In the genomic region with DNA sequence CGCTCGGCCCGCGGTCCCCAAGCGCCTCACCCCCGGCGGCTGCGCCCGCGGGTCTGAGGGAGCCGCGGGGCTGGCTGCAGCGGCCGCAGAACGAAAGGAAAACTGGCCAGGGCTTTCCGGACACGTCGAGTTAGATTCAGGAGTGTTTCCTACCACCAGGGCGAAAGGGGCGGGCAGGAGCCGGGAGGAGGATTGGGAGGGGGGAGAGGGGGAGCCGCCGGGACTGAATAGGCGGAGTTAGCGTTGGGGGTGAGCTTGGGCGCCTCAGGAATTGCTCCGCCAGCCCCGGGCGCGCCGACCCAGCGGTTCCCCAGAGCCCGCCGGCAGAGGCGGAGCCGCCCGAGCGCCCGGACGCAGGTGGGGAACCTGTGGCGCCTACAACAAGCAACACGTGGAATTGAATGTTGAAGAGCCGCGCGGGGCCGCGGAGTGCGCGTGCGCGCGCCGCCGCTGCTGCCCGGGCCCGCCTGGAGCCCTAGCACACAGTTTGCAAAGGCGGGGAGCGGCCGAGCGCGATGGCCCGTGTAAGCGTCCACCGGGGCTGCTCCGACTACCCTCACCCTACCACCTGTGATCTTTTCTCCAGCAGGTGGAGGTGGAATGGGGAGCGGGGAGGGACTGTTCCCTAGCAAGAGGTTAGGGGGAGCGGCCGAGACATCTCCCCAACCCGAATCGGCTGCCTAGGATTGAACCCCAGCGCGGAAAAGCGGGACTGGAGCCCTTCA, we compare ENCODE assay signal across 1 cellular context.
TF ChIP-seq lines count a peak whose summit lies in the region.

A gene (minus strand): TSS at position 104 of the 725 bp plus-strand sequence. CDS start 123 bp downstream, outside the sequence.

TF ChIP-seq in HepG2, 621 proteins besides CTCF, POLR2A, EP300 and RAD21 (continued from another document and continues in another):
- TF ChIP-seq, protein P1, sequence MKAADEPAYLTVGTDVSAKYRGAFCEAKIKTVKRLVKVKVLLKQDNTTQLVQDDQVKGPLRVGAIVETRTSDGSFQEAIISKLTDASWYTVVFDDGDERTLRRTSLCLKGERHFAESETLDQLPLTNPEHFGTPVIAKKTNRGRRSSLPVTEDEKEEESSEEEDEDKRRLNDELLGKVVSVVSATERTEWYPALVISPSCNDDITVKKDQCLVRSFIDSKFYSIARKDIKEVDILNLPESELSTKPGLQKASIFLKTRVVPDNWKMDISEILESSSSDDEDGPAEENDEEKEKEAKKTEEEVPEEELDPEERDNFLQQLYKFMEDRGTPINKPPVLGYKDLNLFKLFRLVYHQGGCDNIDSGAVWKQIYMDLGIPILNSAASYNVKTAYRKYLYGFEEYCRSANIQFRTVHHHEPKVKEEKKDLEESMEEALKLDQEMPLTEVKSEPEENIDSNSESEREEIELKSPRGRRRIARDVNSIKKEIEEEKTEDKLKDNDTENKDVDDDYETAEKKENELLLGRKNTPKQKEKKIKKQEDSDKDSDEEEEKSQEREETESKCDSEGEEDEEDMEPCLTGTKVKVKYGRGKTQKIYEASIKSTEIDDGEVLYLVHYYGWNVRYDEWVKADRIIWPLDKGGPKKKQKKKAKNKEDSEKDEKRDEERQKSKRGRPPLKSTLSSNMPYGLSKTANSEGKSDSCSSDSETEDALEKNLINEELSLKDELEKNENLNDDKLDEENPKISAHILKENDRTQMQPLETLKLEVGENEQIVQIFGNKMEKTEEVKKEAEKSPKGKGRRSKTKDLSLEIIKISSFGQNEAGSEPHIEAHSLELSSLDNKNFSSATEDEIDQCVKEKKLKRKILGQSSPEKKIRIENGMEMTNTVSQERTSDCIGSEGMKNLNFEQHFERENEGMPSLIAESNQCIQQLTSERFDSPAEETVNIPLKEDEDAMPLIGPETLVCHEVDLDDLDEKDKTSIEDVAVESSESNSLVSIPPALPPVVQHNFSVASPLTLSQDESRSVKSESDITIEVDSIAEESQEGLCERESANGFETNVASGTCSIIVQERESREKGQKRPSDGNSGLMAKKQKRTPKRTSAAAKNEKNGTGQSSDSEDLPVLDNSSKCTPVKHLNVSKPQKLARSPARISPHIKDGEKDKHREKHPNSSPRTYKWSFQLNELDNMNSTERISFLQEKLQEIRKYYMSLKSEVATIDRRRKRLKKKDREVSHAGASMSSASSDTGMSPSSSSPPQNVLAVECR (CRISPR knock-in tag; IDR thresholded peaks at IDR 0.05; ENCODE audit: borderline replicate concordance): no peak
- TF ChIP-seq SAFB2 (CRISPR knock-in tag; IDR thresholded peaks at IDR 0.05; ENCODE audit: borderline replicate concordance, low read depth) (no peak), ZNF589 (CRISPR knock-in tag; conservative IDR thresholded peaks at IDR 0.05) (0 out of 2 replicates have a peak, but pooled peaks have one; percentile 17), MEF2D (CRISPR knock-in tag; IDR thresholded peaks at IDR 0.05) (no peak; the same call in 1 of the 2 replicates), ZNF205 (CRISPR knock-in tag; IDR thresholded peaks at IDR 0.05) (peak; percentile 12; the same call in 1 of the 2 replicates), ZNF12 (CRISPR knock-in tag; IDR thresholded peaks at IDR 0.05) (no peak; the same call in 1 of the 2 replicates), MLLT10 (CRISPR knock-in tag; IDR thresholded peaks at IDR 0.05) (no peak), ZFP90 (CRISPR knock-in tag; IDR thresholded peaks at IDR 0.05; ENCODE audit: borderline replicate concordance) (peak; percentile 73; the same call in 1 of the 2 replicates), CBX2 (IDR thresholded peaks at IDR 0.05; ENCODE audit: low read depth, low read length) (no peak), CBX2 (CRISPR knock-in tag; IDR thresholded peaks at IDR 0.05; ENCODE audit: low read depth) (no peak), HOXD1 (CRISPR knock-in tag; IDR thresholded peaks at IDR 0.05) (no peak), GATA4 (IDR thresholded peaks at IDR 0.05; ENCODE audit: borderline replicate concordance, low read depth) (no peak), HDAC2 (CRISPR knock-in tag; IDR thresholded peaks at IDR 0.05) (no peak; the same call in 1 of the 2 replicates), EEA1 (CRISPR knock-in tag; IDR thresholded peaks at IDR 0.05; ENCODE audit: borderline replicate concordance) (no peak), FOSL1 (CRISPR knock-in tag; IDR thresholded peaks at IDR 0.05; ENCODE audit: borderline replicate concordance) (no peak), DNMT1 (CRISPR knock-in tag; IDR thresholded peaks at IDR 0.05) (no peak), FOXJ3 (CRISPR knock-in tag; IDR thresholded peaks at IDR 0.05; ENCODE audit: borderline replicate concordance) (no peak), ZNF543 (CRISPR knock-in tag; IDR thresholded peaks at IDR 0.05) (0 out of 2 replicates have a peak, but pooled peaks have one; percentile 7), ZFP36L1 (CRISPR knock-in tag; IDR thresholded peaks at IDR 0.05) (no peak), KDM3A (CRISPR knock-in tag; IDR thresholded peaks at IDR 0.05; ENCODE audit: low read depth) (0 out of 2 replicates have a peak, but pooled peaks have one; percentile 40), XRCC5 (optimal IDR thresholded peaks at IDR 0.05; ENCODE audit: low read length) (no peak), ZNF768 (CRISPR knock-in tag; IDR thresholded peaks at IDR 0.05) (peak; percentile 39; the same call in 1 of the 2 replicates), ZNF879 (CRISPR knock-in tag; IDR thresholded peaks at IDR 0.05) (0 out of 2 replicates have a peak, but pooled peaks have one; percentile 52), ARNTL (CRISPR knock-in tag; IDR thresholded peaks at IDR 0.05) (0 out of 2 replicates have a peak, but pooled peaks have one; percentile 40), PPARG (CRISPR knock-in tag; conservative IDR thresholded peaks at IDR 0.05) (no peak), HCFC1 (IDR thresholded peaks at IDR 0.05; ENCODE audit: low read depth, low read length) (no peak), GTF2F1 (IDR thresholded peaks at IDR 0.05; ENCODE audit: low read length) (no peak), MED13 (CRISPR knock-in tag; IDR thresholded peaks at IDR 0.05) (no peak), KLF13 (CRISPR knock-in tag; IDR thresholded peaks at IDR 0.05) (no peak), ZNF382 (CRISPR knock-in tag; IDR thresholded peaks at IDR 0.05; ENCODE audit: borderline replicate concordance) (no peak), EED (CRISPR knock-in tag; IDR thresholded peaks at IDR 0.05) (0 out of 2 replicates have a peak, but pooled peaks have one; percentile 75), IRF2 (CRISPR knock-in tag; IDR thresholded peaks at IDR 0.05) (peak; percentile 25)
- TF ChIP-seq, protein P2, sequence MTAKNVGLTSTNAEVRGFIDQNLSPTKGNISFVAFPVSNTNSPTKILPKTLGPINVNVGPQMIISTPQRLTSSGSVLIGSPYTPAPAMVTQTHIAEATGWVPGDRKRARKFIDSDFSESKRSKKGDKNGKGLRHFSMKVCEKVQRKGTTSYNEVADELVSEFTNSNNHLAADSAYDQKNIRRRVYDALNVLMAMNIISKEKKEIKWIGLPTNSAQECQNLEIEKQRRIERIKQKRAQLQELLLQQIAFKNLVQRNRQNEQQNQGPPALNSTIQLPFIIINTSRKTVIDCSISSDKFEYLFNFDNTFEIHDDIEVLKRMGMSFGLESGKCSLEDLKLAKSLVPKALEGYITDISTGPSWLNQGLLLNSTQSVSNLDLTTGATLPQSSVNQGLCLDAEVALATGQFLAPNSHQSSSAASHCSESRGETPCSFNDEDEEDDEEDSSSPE (CRISPR knock-in tag; IDR thresholded peaks at IDR 0.05): peak; percentile 92
- TF ChIP-seq, protein P3, sequence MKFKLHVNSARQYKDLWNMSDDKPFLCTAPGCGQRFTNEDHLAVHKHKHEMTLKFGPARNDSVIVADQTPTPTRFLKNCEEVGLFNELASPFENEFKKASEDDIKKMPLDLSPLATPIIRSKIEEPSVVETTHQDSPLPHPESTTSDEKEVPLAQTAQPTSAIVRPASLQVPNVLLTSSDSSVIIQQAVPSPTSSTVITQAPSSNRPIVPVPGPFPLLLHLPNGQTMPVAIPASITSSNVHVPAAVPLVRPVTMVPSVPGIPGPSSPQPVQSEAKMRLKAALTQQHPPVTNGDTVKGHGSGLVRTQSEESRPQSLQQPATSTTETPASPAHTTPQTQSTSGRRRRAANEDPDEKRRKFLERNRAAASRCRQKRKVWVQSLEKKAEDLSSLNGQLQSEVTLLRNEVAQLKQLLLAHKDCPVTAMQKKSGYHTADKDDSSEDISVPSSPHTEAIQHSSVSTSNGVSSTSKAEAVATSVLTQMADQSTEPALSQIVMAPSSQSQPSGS (CRISPR knock-in tag; IDR thresholded peaks at IDR 0.05): no peak
- TF ChIP-seq, protein P4, sequence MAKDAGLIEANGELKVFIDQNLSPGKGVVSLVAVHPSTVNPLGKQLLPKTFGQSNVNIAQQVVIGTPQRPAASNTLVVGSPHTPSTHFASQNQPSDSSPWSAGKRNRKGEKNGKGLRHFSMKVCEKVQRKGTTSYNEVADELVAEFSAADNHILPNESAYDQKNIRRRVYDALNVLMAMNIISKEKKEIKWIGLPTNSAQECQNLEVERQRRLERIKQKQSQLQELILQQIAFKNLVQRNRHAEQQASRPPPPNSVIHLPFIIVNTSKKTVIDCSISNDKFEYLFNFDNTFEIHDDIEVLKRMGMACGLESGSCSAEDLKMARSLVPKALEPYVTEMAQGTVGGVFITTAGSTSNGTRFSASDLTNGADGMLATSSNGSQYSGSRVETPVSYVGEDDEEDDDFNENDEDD (CRISPR knock-in tag; IDR thresholded peaks at IDR 0.05; ENCODE audit: borderline replicate concordance): peak; percentile 92
- TF ChIP-seq, protein P5, sequence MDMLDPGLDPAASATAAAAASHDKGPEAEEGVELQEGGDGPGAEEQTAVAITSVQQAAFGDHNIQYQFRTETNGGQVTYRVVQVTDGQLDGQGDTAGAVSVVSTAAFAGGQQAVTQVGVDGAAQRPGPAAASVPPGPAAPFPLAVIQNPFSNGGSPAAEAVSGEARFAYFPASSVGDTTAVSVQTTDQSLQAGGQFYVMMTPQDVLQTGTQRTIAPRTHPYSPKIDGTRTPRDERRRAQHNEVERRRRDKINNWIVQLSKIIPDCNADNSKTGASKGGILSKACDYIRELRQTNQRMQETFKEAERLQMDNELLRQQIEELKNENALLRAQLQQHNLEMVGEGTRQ (IDR thresholded peaks at IDR 0.05; ENCODE audit: low read depth, low read length): no peak
- TF ChIP-seq, protein P5 (CRISPR knock-in tag; IDR thresholded peaks at IDR 0.05; ENCODE audit: borderline replicate concordance): 0 out of 2 replicates have a peak, but pooled peaks have one; percentile 6
- TF ChIP-seq, protein P6, sequence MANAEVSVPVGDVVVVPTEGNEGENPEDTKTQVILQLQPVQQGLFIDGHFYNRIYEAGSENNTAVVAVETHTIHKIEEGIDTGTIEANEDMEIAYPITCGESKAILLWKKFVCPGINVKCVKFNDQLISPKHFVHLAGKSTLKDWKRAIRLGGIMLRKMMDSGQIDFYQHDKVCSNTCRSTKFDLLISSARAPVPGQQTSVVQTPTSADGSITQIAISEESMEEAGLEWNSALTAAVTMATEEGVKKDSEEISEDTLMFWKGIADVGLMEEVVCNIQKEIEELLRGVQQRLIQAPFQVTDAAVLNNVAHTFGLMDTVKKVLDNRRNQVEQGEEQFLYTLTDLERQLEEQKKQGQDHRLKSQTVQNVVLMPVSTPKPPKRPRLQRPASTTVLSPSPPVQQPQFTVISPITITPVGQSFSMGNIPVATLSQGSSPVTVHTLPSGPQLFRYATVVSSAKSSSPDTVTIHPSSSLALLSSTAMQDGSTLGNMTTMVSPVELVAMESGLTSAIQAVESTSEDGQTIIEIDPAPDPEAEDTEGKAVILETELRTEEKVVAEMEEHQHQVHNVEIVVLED (CRISPR knock-in tag; IDR thresholded peaks at IDR 0.05; ENCODE audit: borderline replicate concordance): no peak
- TF ChIP-seq, protein P7, sequence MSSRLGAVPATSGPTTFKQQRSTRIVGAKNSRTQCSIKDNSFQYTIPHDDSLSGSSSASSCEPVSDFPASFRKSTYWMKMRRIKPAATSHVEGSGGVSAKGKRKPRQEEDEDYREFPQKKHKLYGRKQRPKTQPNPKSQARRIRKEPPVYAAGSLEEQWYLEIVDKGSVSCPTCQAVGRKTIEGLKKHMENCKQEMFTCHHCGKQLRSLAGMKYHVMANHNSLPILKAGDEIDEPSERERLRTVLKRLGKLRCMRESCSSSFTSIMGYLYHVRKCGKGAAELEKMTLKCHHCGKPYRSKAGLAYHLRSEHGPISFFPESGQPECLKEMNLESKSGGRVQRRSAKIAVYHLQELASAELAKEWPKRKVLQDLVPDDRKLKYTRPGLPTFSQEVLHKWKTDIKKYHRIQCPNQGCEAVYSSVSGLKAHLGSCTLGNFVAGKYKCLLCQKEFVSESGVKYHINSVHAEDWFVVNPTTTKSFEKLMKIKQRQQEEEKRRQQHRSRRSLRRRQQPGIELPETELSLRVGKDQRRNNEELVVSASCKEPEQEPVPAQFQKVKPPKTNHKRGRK (CRISPR knock-in tag; IDR thresholded peaks at IDR 0.05): no peak
- TF ChIP-seq, protein P8, sequence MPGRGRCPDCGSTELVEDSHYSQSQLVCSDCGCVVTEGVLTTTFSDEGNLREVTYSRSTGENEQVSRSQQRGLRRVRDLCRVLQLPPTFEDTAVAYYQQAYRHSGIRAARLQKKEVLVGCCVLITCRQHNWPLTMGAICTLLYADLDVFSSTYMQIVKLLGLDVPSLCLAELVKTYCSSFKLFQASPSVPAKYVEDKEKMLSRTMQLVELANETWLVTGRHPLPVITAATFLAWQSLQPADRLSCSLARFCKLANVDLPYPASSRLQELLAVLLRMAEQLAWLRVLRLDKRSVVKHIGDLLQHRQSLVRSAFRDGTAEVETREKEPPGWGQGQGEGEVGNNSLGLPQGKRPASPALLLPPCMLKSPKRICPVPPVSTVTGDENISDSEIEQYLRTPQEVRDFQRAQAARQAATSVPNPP (CRISPR knock-in tag; IDR thresholded peaks at IDR 0.05): peak; percentile 63; the same call in 1 of the 2 replicates
- TF ChIP-seq, protein P9, sequence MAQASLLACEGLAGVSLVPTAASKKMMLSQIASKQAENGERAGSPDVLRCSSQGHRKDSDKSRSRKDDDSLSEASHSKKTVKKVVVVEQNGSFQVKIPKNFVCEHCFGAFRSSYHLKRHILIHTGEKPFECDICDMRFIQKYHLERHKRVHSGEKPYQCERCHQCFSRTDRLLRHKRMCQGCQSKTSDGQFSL (CRISPR knock-in tag; IDR thresholded peaks at IDR 0.05): peak; percentile 49; the same call in 1 of the 2 replicates
- TF ChIP-seq, protein P10, sequence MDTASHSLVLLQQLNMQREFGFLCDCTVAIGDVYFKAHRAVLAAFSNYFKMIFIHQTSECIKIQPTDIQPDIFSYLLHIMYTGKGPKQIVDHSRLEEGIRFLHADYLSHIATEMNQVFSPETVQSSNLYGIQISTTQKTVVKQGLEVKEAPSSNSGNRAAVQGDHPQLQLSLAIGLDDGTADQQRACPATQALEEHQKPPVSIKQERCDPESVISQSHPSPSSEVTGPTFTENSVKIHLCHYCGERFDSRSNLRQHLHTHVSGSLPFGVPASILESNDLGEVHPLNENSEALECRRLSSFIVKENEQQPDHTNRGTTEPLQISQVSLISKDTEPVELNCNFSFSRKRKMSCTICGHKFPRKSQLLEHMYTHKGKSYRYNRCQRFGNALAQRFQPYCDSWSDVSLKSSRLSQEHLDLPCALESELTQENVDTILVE (CRISPR knock-in tag; IDR thresholded peaks at IDR 0.05): no peak; the same call in 1 of the 2 replicates
- TF ChIP-seq, protein P11, sequence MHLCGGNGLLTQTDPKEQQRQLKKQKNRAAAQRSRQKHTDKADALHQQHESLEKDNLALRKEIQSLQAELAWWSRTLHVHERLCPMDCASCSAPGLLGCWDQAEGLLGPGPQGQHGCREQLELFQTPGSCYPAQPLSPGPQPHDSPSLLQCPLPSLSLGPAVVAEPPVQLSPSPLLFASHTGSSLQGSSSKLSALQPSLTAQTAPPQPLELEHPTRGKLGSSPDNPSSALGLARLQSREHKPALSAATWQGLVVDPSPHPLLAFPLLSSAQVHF (CRISPR knock-in tag; IDR thresholded peaks at IDR 0.05): 0 out of 2 replicates have a peak, but pooled peaks have one; percentile 66
